ENCODE assay signal across 13 cellular contexts in genomic region chr12:130014485-130014807, GRCh38.
DNase-seq lines count a peak whose midpoint lies in the region; ATAC-seq lines count a peak whose summit lies in the region.
"Had no signal": no experiment of that assay in that cellular context is flagged by ENCODE, and none has a peak within 500 bp of the region (broad histone marks: within the 10 kb centered on the region; RNA-seq: fewer than 3 reads in every experiment).

No MANE protein-coding gene starts in this region.

- H3K9me2 ChIP-seq in GM23248 (ENCODE audit: insufficient read depth) = no peaks in the 10 kb centered on the region

- H3K27ac ChIP-seq in GM23248 (no peak overlapping the region), SJCRH30 (no peak overlapping the region)
- H3K27ac ChIP-seq: parathyroid adenoma, upper lobe of right lung had no signal

- no peak overlapping the region for H3K4me2 ChIP-seq in GM23248 (ENCODE audit: unreplicated experiment)

- ATAC-seq in HG02938 (IDR thresholded peaks at IDR 0.05; ENCODE audit: unreplicated experiment) = no peak

- no peak overlapping the region for H3K4me3 ChIP-seq in GM23248
- no peak overlapping the region for H3K4me3 ChIP-seq in SJCRH30
- H3K4me3 ChIP-seq: upper lobe of right lung had no signal

- DNase-seq in DMS153 treated with DMSO at 0.1 percent for 48 hours (lab: John Stamatoyannopoulos, UW; ENCODE audit: unreplicated experiment) (peak; percentile 5), DMS153 (lab: John Stamatoyannopoulos, UW) (no peak), GM23248 (peak; percentile 6), RKO (ENCODE audit: low spot score) (peak; percentile 7), inferior parietal cortex (ENCODE audit: extremely low spot score) (peak; percentile 59), SJCRH30 (no peak), NOMO-1 treated with DMSO at 0.1 percent for 48 hours (lab: John Stamatoyannopoulos, UW; ENCODE audit: unreplicated experiment) (no peak)
- DNase-seq: activated B cell treated with CpG ODN at 0.5 μM for 24 hours, DND-41, NCI-H446 treated with DMSO at 0.1 percent for 48 hours had no signal

- H3K27me3 ChIP-seq in GM23248 (replicated peaks; ENCODE audit: insufficient read depth) = no peaks in the 10 kb centered on the region
- 0 out of 2 replicates have a peak, but pooled peaks cover 2% of the 10 kb centered on the region for H3K27me3 ChIP-seq in SJCRH30

- no peaks in the 10 kb centered on the region for H4K20me1 ChIP-seq in GM23248 (ENCODE audit: insufficient read depth)

- H3K9me3 ChIP-seq in GM23248 (ENCODE audit: low read depth) = no peaks in the 10 kb centered on the region
- H3K9me3 ChIP-seq in SJCRH30 (replicated peaks) = no peaks in the 10 kb centered on the region
- H3K9me3 ChIP-seq: upper lobe of right lung had no signal

- H3K36me3 ChIP-seq in GM23248 (ENCODE audit: low read depth) (no peaks in the 10 kb centered on the region), SJCRH30 (no peaks in the 10 kb centered on the region)
- H3K36me3 ChIP-seq: upper lobe of right lung had no signal

- 2 to 6% methylated on average over 11 of the region's 11 CpGs for WGBS in GM23248 (ENCODE audit: low coverage in 1 of 2, low lambda C conversion rate in 2 of 2, missing lambda C conversion rate in 2 of 2), 2 experiments

- H3K4me1 ChIP-seq in GM23248 (ENCODE audit: insufficient read depth) = no peaks in the 10 kb centered on the region
- H3K4me1 ChIP-seq in SJCRH30 = peaks cover 6% of the 10 kb centered on the region; the same call in 1 of the 2 replicates
- H3K4me1 ChIP-seq: parathyroid adenoma, upper lobe of right lung had no signal

- no peaks in the 10 kb centered on the region for H3K79me2 ChIP-seq in GM23248 (ENCODE audit: insufficient read depth)
- H3K79me2 ChIP-seq: parathyroid adenoma had no signal

- no peak overlapping the region for H2AFZ ChIP-seq in GM23248
- H2AFZ ChIP-seq: parathyroid adenoma had no signal

- no peak overlapping the region for H3K9ac ChIP-seq in GM23248
- H3K9ac ChIP-seq: parathyroid adenoma had no signal

- no peaks in the 10 kb centered on the region for H3F3A ChIP-seq in GM23248 (ENCODE audit: insufficient read depth)

- in situ Hi-C loops in GM23248 (cut with MboI) = no loop called here

Comparison
In these comparisons a context has a peak if more than half of its experiments do, and no peak if none do; other contexts are left out.
1. DNase-seq: peak in DMS153 treated with DMSO at 0.1 percent for 48 hours (single experiment), GM23248 (single experiment), RKO (single experiment) and inferior parietal cortex (single experiment); none in DMS153 (single experiment), SJCRH30 (0 of 2) and NOMO-1 treated with DMSO at 0.1 percent for 48 hours (single experiment).